8 cellular contexts compared by ENCODE assay signal in the genomic region with DNA sequence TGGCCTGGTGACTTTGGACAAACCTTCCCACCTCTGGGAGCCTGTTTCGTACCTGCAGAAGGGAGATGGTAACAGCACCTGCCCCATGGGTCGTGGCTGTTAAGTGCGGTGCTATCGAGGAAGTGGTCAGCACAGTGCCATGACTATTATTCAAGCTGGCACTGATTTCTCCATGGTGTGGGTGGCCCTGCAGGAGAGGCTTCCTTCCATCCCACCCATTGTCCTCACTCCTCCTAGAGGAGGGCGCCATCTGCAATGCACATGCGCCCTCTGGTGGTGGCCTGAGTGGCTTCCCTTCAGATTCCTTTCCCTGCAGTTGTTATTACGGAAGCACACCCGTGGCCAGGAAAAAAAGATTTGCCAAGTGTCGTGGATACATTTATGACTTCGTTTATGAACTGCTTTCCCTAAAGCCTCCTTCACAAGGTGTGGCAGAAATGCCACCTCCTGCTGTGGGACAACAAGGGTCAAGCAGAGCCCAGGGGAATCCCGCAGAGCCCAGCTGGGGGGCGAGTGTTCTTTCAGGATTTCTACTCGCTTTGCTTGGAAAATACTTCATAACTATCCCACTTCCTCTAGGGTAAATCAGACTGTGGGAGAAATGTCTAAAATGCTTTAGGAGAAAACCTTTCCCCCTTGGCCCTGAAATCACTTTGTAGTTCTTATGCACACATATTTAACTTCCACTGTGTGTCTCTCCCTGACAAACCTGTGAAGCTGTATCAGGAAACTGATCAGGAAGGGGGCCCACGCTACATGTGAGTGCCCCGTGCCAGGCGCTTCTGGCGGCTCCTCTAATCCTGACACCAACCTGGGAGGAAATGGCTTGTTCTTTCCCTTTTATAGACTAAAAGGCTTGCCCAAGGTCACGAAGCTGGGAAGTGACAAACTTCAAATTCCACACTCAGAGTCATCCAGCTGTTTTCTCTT.
DNase-seq lines count a peak whose midpoint lies in the region; ATAC-seq lines count a peak whose summit lies in the region.

No MANE protein-coding gene starts in this region.

- peak overlapping the region; percentile 40 for H2BK5ac ChIP-seq in mesendoderm (ENCODE audit: low read length)

- no peaks in the 10 kb centered on the region for H3K36me3 ChIP-seq in effector memory CD4-positive, alpha-beta T cell (ENCODE audit: control insufficient read depth, insufficient read depth, low read length)
- H3K36me3 ChIP-seq in mesendoderm (ENCODE audit: control insufficient read depth, insufficient read depth, low read length), result no peaks in the 10 kb centered on the region

- H3K27ac ChIP-seq in effector memory CD4-positive, alpha-beta T cell (ENCODE audit: insufficient read depth, low read length, poor library complexity, severe bottlenecking), result no peak overlapping the region
- H3K27ac ChIP-seq in mesendoderm (ENCODE audit: low read depth, low read length), result peak overlapping the region; percentile 16

- peak overlapping the region; percentile 27 for H3K4me3 Mint-ChIP-seq in activated CD8-positive, alpha-beta T cell treated with anti-CD3 and anti-CD28 coated beads, Interleukin-2, amount 10 ng/mL, durations not matched to agents 7 days and 5 days

- H3K9me3 ChIP-seq in effector memory CD4-positive, alpha-beta T cell (ENCODE audit: control insufficient read depth, low read length), result no peaks in the 10 kb centered on the region

- H3K27ac Mint-ChIP-seq in activated CD8-positive, alpha-beta T cell treated with anti-CD3 and anti-CD28 coated beads, Interleukin-2, amount 10 ng/mL, durations not matched to agents 7 days and 5 days, result no peak overlapping the region

- H3K4me2 ChIP-seq in mesendoderm (ENCODE audit: low read length), result peak overlapping the region; percentile 26

- POLR2A ChIA-PET in activated CD8-positive, alpha-beta T cell treated with anti-CD3 and anti-CD28 coated beads, Interleukin-2, amount 10 ng/mL, durations not matched to agents 7 days and 5 days (lab: Charles Lee), result no interaction called here

- peak overlapping the region; percentile 76 for H3K56ac ChIP-seq in mesendoderm (ENCODE audit: low read length)

- H2BK120ac ChIP-seq in mesendoderm (ENCODE audit: low read depth, low read length), result no peak overlapping the region

- H3K27me3 ChIP-seq in effector memory CD4-positive, alpha-beta T cell (replicated peaks; ENCODE audit: control insufficient read depth, insufficient read depth, low read length, poor library complexity, severe bottlenecking), result no peaks in the 10 kb centered on the region
- H3K27me3 ChIP-seq in mesendoderm (ENCODE audit: insufficient read depth, low read length, poor library complexity), result no peaks in the 10 kb centered on the region

- H3K27me3 Mint-ChIP-seq in activated CD8-positive, alpha-beta T cell treated with anti-CD3 and anti-CD28 coated beads, Interleukin-2, amount 10 ng/mL, durations not matched to agents 7 days and 5 days (ENCODE audit: low read depth), result no peaks in the 10 kb centered on the region

- no peaks in the 10 kb centered on the region for H3K79me2 ChIP-seq in mesendoderm (ENCODE audit: control insufficient read depth, insufficient read depth, low read length)

- peaks cover 32% of the 10 kb centered on the region for H3K4me1 ChIP-seq in effector memory CD4-positive, alpha-beta T cell (ENCODE audit: control insufficient read depth, insufficient read depth, low read length, poor library complexity, severe bottlenecking)
- peaks cover 5% of the 10 kb centered on the region for H3K4me1 ChIP-seq in mesendoderm (ENCODE audit: control insufficient read depth, low read depth, low read length)

- peaks cover 2% of the 10 kb centered on the region for H3K36me3 Mint-ChIP-seq in activated CD8-positive, alpha-beta T cell treated with anti-CD3 and anti-CD28 coated beads, Interleukin-2, amount 10 ng/mL, durations not matched to agents 7 days and 5 days (ENCODE audit: low read depth)

- ATAC-seq in HG03442 (IDR thresholded peaks at IDR 0.05; ENCODE audit: unreplicated experiment) (peak; percentile 43), GM18519 (IDR thresholded peaks at IDR 0.05; ENCODE audit: low FRiP score, unreplicated experiment) (no peak)
- peak; percentile 61 for ATAC-seq in activated CD8-positive, alpha-beta T cell treated with anti-CD3 and anti-CD28 coated beads, Interleukin-2, amount 10 ng/mL, durations not matched to agents 7 days and 5 days

- H2AK5ac ChIP-seq in mesendoderm (ENCODE audit: low read length), result no peak overlapping the region

- peak overlapping the region; percentile 52 for H3K18ac ChIP-seq in mesendoderm (ENCODE audit: low read length)

- no peak overlapping the region for H4K5ac ChIP-seq in mesendoderm (ENCODE audit: low read length)

- DNase-seq in GDM1 (lab: John Stamatoyannopoulos, UW) (peak; percentile 54), NCI-H774 (lab: John Stamatoyannopoulos, UW) (peak; percentile 70), mesendoderm (peak; percentile 83)
- peak; percentile 76 for DNase-seq in activated CD8-positive, alpha-beta T cell treated with anti-CD3 and anti-CD28 coated beads, Interleukin-2, amount 10 ng/mL, durations not matched to agents 7 days and 5 days
- peak; percentile 40 to 65 (median 56) for DNase-seq in effector memory CD4-positive, alpha-beta T cell
- peak; percentile 37 for DNase-seq in stimulated activated CD8-positive, alpha-beta memory T cell treated with anti-CD3 and anti-CD28 coated beads, Interleukin-12 subunit alpha, Interleukin-12 subunit beta, amount 100 ng/mL, for 4 hours (ENCODE audit: low read depth)

- H3K9me3 Mint-ChIP-seq in activated CD8-positive, alpha-beta T cell treated with anti-CD3 and anti-CD28 coated beads, Interleukin-2, amount 10 ng/mL, durations not matched to agents 7 days and 5 days (ENCODE audit: insufficient read depth), result no peaks in the 10 kb centered on the region

- H3K4me3 ChIP-seq in effector memory CD4-positive, alpha-beta T cell (ENCODE audit: insufficient read depth, low read depth, low read length, poor library complexity, severe bottlenecking), result peak overlapping the region; percentile 14
- H3K4me3 ChIP-seq in mesendoderm (ENCODE audit: low read length), result no peak overlapping the region

- H3K9ac ChIP-seq in mesendoderm (ENCODE audit: low read length), result peak overlapping the region; percentile 40

- no peak overlapping the region for H4K8ac ChIP-seq in mesendoderm (ENCODE audit: low read depth, low read length)

- WGBS in mesendoderm (ENCODE audit: extremely low coverage, insufficient coverage, low lambda C conversion rate), result no CpG with 5 or more reads among the region's 18 CpGs

- H3K4ac ChIP-seq in mesendoderm (ENCODE audit: low read depth, low read length), result no peak overlapping the region

- H3K4me1 Mint-ChIP-seq in activated CD8-positive, alpha-beta T cell treated with anti-CD3 and anti-CD28 coated beads, Interleukin-2, amount 10 ng/mL, durations not matched to agents 7 days and 5 days (ENCODE audit: low read depth), result peaks cover 34% of the 10 kb centered on the region

- H3K23ac ChIP-seq in mesendoderm (ENCODE audit: low read length), result no peak overlapping the region

- H3K79me1 ChIP-seq in mesendoderm (ENCODE audit: low read length), result no peaks in the 10 kb centered on the region

- no peak overlapping the region for H2BK15ac ChIP-seq in mesendoderm (replicated peaks; ENCODE audit: low read depth)

- CTCF ChIA-PET in activated CD8-positive, alpha-beta T cell treated with anti-CD3 and anti-CD28 coated beads, Interleukin-2, amount 10 ng/mL, durations not matched to agents 7 days and 5 days (lab: Charles Lee), result interaction anchor here (0.9 to 6.9 kb wide), 10 partner anchors 10 to 316 kb away, joined by 3 to 91 read pairs (median 6); no protein-coding TSS in a partner anchor
